8 cellular contexts compared by ENCODE assay signal in the genomic region with DNA sequence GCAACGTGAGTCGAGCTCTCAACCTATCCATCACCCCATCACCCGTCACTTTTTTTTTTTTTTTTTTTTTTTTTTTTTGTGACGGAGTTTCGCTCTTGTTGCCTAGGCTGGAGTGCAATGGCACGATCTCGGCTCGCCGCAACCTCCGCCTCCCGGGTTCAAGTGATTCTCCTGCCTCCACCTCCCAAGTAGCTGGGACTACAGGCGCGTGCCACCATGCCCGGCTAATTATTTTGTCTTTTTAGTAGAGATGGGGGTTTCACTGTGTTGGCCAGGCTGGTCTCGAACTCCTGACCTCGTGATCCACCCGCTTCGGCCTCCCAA. TPM values are rescaled to one million over a fixed set of nuclear protein-coding genes. Genes with fewer than 3 reads are reported as not detected.
DNase-seq lines count a peak whose midpoint lies in the region; ATAC-seq and TF ChIP-seq lines count a peak whose summit lies in the region.
"Not testable (repeated sequence)": the region's sequence is repeated elsewhere in the genome, so short reads cannot be mapped to it uniquely, and the experiment has no call there.

No MANE protein-coding gene starts in this region.

- H3K4me3 ChIP-seq in GM12864 (ENCODE audit: low read depth, low read length) (peak overlapping the region; percentile 77), epithelial cell of esophagus (ENCODE audit: low read length) (peak overlapping the region; percentile 59), left lung (peak overlapping the region; percentile 45 to 55), trophoblast cell (ENCODE audit: low read depth, low read length) (peak overlapping the region; percentile 57), urinary bladder (ENCODE audit: low read depth, low read length) (peak overlapping the region; percentile 52)

- not testable (repeated sequence) for DNase-seq in GM12864 (ENCODE audit: low read depth); RWPE1 (ENCODE audit: low spot score); activated naive CD8-positive, alpha-beta T cell treated with anti-CD3 and anti-CD28 coated beads for 36 hours; epithelial cell of esophagus (ENCODE audit: low read depth); trophoblast cell
- peak in 1 of 2 donors; percentile 42 for DNase-seq in left lung

- not testable (repeated sequence) for H3K18ac ChIP-seq in trophoblast cell (ENCODE audit: low read length)

- peak overlapping the region; percentile 81 for H2AFZ ChIP-seq in trophoblast cell (ENCODE audit: insufficient read depth, low read length, poor library complexity)

- ATAC-seq in HG02973 (IDR thresholded peaks at IDR 0.05; ENCODE audit: unreplicated experiment), result peak; percentile 20
- ATAC-seq in left lung, result not testable (repeated sequence)

- no CpG with 5 or more reads among the region's 18 CpGs for WGBS in trophoblast cell (ENCODE audit: extremely low coverage, insufficient coverage, insufficient read length)
- 52% methylated on average over 18 of the region's 18 CpGs for WGBS in urinary bladder

- H3K27ac Mint-ChIP-seq in activated naive CD8-positive, alpha-beta T cell treated with anti-CD3 and anti-CD28 coated beads for 36 hours, result peak overlapping the region; percentile 95

- peaks cover 19% of the 10 kb centered on the region for H3K4me1 Mint-ChIP-seq in activated naive CD8-positive, alpha-beta T cell treated with anti-CD3 and anti-CD28 coated beads for 36 hours

- intact Hi-C loops in left lung (cut with DNase I), result not testable (repeated sequence)

- H4K12ac ChIP-seq in trophoblast cell (ENCODE audit: low read depth, low read length), result not testable (repeated sequence)

- not testable (repeated sequence) for H3K4ac ChIP-seq in trophoblast cell (ENCODE audit: low read depth, low read length)

- not testable (repeated sequence) for H2BK120ac ChIP-seq in trophoblast cell (ENCODE audit: insufficient read depth, low read length, poor library complexity)

- H3K79me1 ChIP-seq in trophoblast cell (ENCODE audit: low read length), result not testable (repeated sequence)

- not testable (repeated sequence) for H4K91ac ChIP-seq in trophoblast cell (ENCODE audit: low read depth, low read length)

- H3K4me1 ChIP-seq in left lung, result peaks cover 0 to 40% of the 10 kb centered on the region in 2 donors
- not testable (repeated sequence) for H3K4me1 ChIP-seq in trophoblast cell (ENCODE audit: control insufficient read depth in 1 of 2, insufficient read depth in 2 of 2, low read length in 2 of 2); urinary bladder (ENCODE audit: insufficient read depth)

- H2AK5ac ChIP-seq in trophoblast cell (ENCODE audit: low read length), result not testable (repeated sequence)

- not testable (repeated sequence) for H3K9ac ChIP-seq in trophoblast cell (ENCODE audit: low read length)

- H3K27me3 Mint-ChIP-seq in activated naive CD8-positive, alpha-beta T cell treated with anti-CD3 and anti-CD28 coated beads for 36 hours, result not testable (repeated sequence)

- peak overlapping the region; percentile 98 for H3K4me2 ChIP-seq in trophoblast cell (ENCODE audit: low read length)

- H3K79me2 ChIP-seq in trophoblast cell (ENCODE audit: control insufficient read depth, insufficient read depth, low read length, poor library complexity), result not testable (repeated sequence)

- not testable (repeated sequence) for H3K14ac ChIP-seq in trophoblast cell (ENCODE audit: low read length)

- not testable (repeated sequence) for H3K36me3 Mint-ChIP-seq in activated naive CD8-positive, alpha-beta T cell treated with anti-CD3 and anti-CD28 coated beads for 36 hours

- H4K8ac ChIP-seq in trophoblast cell (ENCODE audit: low read depth, low read length), result peak overlapping the region; percentile 90

- not testable (repeated sequence) for H3K27me3 ChIP-seq in left lung; trophoblast cell (ENCODE audit: insufficient read depth, low read length)

- H3K27ac ChIP-seq in RWPE1 (peak overlapping the region; percentile 92), left lung (peak overlapping the region; percentile 88 to 93)
- not testable (repeated sequence) for H3K27ac ChIP-seq in trophoblast cell (ENCODE audit: low read depth, low read length); urinary bladder (ENCODE audit: low read depth)

- H3K9me3 ChIP-seq in left lung; trophoblast cell (ENCODE audit: insufficient read depth, low read depth, low read length): not testable (repeated sequence)

- CTCF ChIA-PET in RWPE1 (lab: Yijun Ruan, JAX), result interaction anchor here (0.5 kb wide), 1 partner anchor 255 kb away, joined by 3 read pairs; no protein-coding TSS in a partner anchor

- not testable (repeated sequence) for H3K23ac ChIP-seq in trophoblast cell (ENCODE audit: low read length)

- POLR2A ChIA-PET in RWPE1 (lab: Yijun Ruan, JAX; ENCODE audit: low non-redundant PET), result interaction anchor here (0.6 to 0.8 kb wide), 4 partner anchors 8 to 67 kb away, joined by 3 to 5 read pairs (median 3); a partner anchor contains a TSS

- TF ChIP-seq CTCF in GM12864 (IDR thresholded peaks at IDR 0.05; ENCODE audit: low read depth, low read length, missing control alignments); RWPE1 (conservative IDR thresholded peaks at IDR 0.05; ENCODE audit: low read depth); epithelial cell of esophagus (IDR thresholded peaks at IDR 0.05; ENCODE audit: insufficient read depth, low read depth, low read length, missing control alignments); left lung (IDR thresholded peaks at IDR 0.05): not testable (repeated sequence)

- not testable (repeated sequence) for H2BK12ac ChIP-seq in trophoblast cell (ENCODE audit: low read length)

- peak overlapping the region; percentile 96 for H3K4me3 Mint-ChIP-seq in activated naive CD8-positive, alpha-beta T cell treated with anti-CD3 and anti-CD28 coated beads for 36 hours

- H3K36me3 ChIP-seq in left lung; trophoblast cell (ENCODE audit: control insufficient read depth in 1 of 2, insufficient read depth in 2 of 2, low read length in 2 of 2); urinary bladder (ENCODE audit: insufficient read depth): not testable (repeated sequence)

- H2BK5ac ChIP-seq in trophoblast cell (ENCODE audit: low read depth, low read length, poor library complexity), result not testable (repeated sequence)

- not testable (repeated sequence) for H3K9me3 Mint-ChIP-seq in activated naive CD8-positive, alpha-beta T cell treated with anti-CD3 and anti-CD28 coated beads for 36 hours

RNA-seq across cellular contexts. Expression of a gene that starts 0.4 kb away (rescaled TPM):
- total RNA-seq in activated naive CD8-positive, alpha-beta T cell treated with anti-CD3 and anti-CD28 coated beads for 36 hours, result under 1 TPM; 0.58 to 0.84 TPM
- total RNA-seq in left lung (1 to 10 TPM in 1 of 2 donors, under 1 TPM in 1; 0.73 to 3.2 TPM), urinary bladder (1.4 TPM)
- 0.74 and 0.75 TPM in 2 replicates for polyA plus RNA-seq in trophoblast cell (2013)
- 2.0 TPM for polyA plus RNA-seq in urinary bladder

RNA-seq across cellular contexts. Expression of a gene that starts 12.0 kb away (rescaled TPM):
- 100 to 1,000 TPM; 197 to 202 TPM for total RNA-seq in activated naive CD8-positive, alpha-beta T cell treated with anti-CD3 and anti-CD28 coated beads for 36 hours
- total RNA-seq in left lung, result 100 to 1,000 TPM; 129 to 204 TPM
- 147 TPM in 2 replicates for polyA plus RNA-seq in trophoblast cell (2013)
- 64.1 TPM for total RNA-seq in urinary bladder
- 51.7 TPM for polyA plus RNA-seq in urinary bladder

RNA-seq across cellular contexts. Expression of a gene that starts 35.8 kb away (rescaled TPM):
- 10 to 100 TPM; 64.9 to 66.6 TPM for total RNA-seq in activated naive CD8-positive, alpha-beta T cell treated with anti-CD3 and anti-CD28 coated beads for 36 hours
- 10 to 100 TPM; 61.5 to 64.9 TPM for total RNA-seq in left lung
- polyA plus RNA-seq in trophoblast cell (2013), result 28.0 and 28.5 TPM in 2 replicates
- total RNA-seq in urinary bladder, result 28.7 TPM
- 66.6 TPM for polyA plus RNA-seq in urinary bladder
